8 cellular contexts compared by ENCODE assay signal in genomic region chr15:79283252-79284048, GRCh38. TPM values are rescaled to one million over a fixed set of nuclear protein-coding genes. Genes with fewer than 3 reads are reported as not detected.
DNase-seq lines count a peak whose midpoint lies in the region; ATAC-seq and TF ChIP-seq lines count a peak whose summit lies in the region.

No MANE protein-coding gene starts in this region.

- no peaks in the 10 kb centered on the region for H3F3A ChIP-seq in GM23338 (replicated peaks; ENCODE audit: low read depth)

- H3K36me3 ChIP-seq in GM23338 (ENCODE audit: insufficient read depth) = no peaks in the 10 kb centered on the region
- no peaks in the 10 kb centered on the region for H3K36me3 ChIP-seq in lower lobe of right lung
- no peaks in the 10 kb centered on the region for H3K36me3 ChIP-seq in effector memory CD4-positive, alpha-beta T cell (ENCODE audit: control insufficient read depth, insufficient read depth, low read length)
- no peaks in the 10 kb centered on the region for H3K36me3 ChIP-seq in OCI-LY7 (ENCODE audit: insufficient read depth, low read length)

- no peaks in the 10 kb centered on the region for H3K36me3 Mint-ChIP-seq in GM23338 (ENCODE audit: low read depth)

- in situ Hi-C loops in SK-MEL-5 (cut with HindIII; ENCODE audit: low pct_unique_long_range_greater_than_20kb, low sequenced_read_pairs) = no loop called here

- CTCF ChIA-PET in OCI-LY7 (lab: Charles Lee; ENCODE audit: unreplicated experiment) = no interaction called here

- 0 out of 2 replicates have a peak, but pooled peaks cover 7% of the 10 kb centered on the region for H4K20me1 ChIP-seq in GM23338 (replicated peaks; ENCODE audit: insufficient read depth)
- H4K20me1 ChIP-seq in OCI-LY7 (ENCODE audit: insufficient read depth, low read length) = no peaks in the 10 kb centered on the region

- H2AFZ ChIP-seq in GM23338 = peak overlapping the region; percentile 70; the same call in 1 of the 2 replicates
- H2AFZ ChIP-seq in OCI-LY7 (ENCODE audit: low read length) = no peak overlapping the region

- H3K4me1 ChIP-seq in GM23338 (ENCODE audit: insufficient read depth) (peaks cover 7% of the 10 kb centered on the region; the same call in 1 of the 2 replicates), lower lobe of right lung (no peaks in the 10 kb centered on the region), OCI-LY7 (ENCODE audit: insufficient read depth, low read length, poor library complexity, severe bottlenecking) (no peaks in the 10 kb centered on the region)
- no peaks in the 10 kb centered on the region for H3K4me1 ChIP-seq in effector memory CD4-positive, alpha-beta T cell (ENCODE audit: control insufficient read depth, insufficient read depth, low read length, poor library complexity, severe bottlenecking)

- H3K9me2 ChIP-seq in GM23338 (ENCODE audit: insufficient read depth) (no peaks in the 10 kb centered on the region), OCI-LY7 (ENCODE audit: insufficient read depth, low read length) (no peaks in the 10 kb centered on the region)

- peak overlapping the region; percentile 86 for H3K4me2 ChIP-seq in GM23338
- no peak overlapping the region for H3K4me2 ChIP-seq in OCI-LY7 (ENCODE audit: low read length)

- H3K27ac ChIP-seq in GM23338 (ENCODE audit: low read depth) (no peak overlapping the region), lower lobe of right lung (no peak overlapping the region), OCI-LY7 (ENCODE audit: low read depth, low read length, poor library complexity, severe bottlenecking) (no peak overlapping the region)
- H3K27ac ChIP-seq in effector memory CD4-positive, alpha-beta T cell (ENCODE audit: insufficient read depth, low read length, poor library complexity, severe bottlenecking) = no peak overlapping the region

- peak; percentile 92 for ATAC-seq in GM23338
- peak; percentile 65 to 81 for ATAC-seq in lower lobe of right lung
- ATAC-seq in GM19324 (IDR thresholded peaks at IDR 0.05; ENCODE audit: low FRiP score, unreplicated experiment) = no peak

- no TSS peak for BruUV-seq in OCI-LY7 (replicated peaks; lab: Mats Ljungman, UMichigan)

- peak overlapping the region; percentile 63 for H3K4me3 ChIP-seq in GM23338
- H3K4me3 ChIP-seq in lower lobe of right lung = no peak overlapping the region
- no peak overlapping the region for H3K4me3 ChIP-seq in effector memory CD4-positive, alpha-beta T cell (ENCODE audit: insufficient read depth, low read depth, low read length, poor library complexity, severe bottlenecking)
- no peak overlapping the region for H3K4me3 ChIP-seq in OCI-LY7 (ENCODE audit: low read depth, low read length, poor library complexity, severe bottlenecking)

- peak; percentile 89 for DNase-seq in GM23338 (ENCODE audit: low spot score)
- peak; percentile 30 for DNase-seq in SK-MEL-5 (ENCODE audit: low read depth, low spot score)
- peak; percentile 65 for DNase-seq in dermis blood vessel endothelial cell
- DNase-seq in lower lobe of right lung = no peak
- no peak for DNase-seq in effector memory CD4-positive, alpha-beta T cell
- no peak for DNase-seq in NCI-H774 (lab: John Stamatoyannopoulos, UW)
- DNase-seq in OCI-LY7 (ENCODE audit: low spot score) = no peak

- H3K4me3 Mint-ChIP-seq in GM23338 = peak overlapping the region; percentile 72

- H3K4me1 Mint-ChIP-seq in GM23338 = peaks cover 5% of the 10 kb centered on the region

- intact Hi-C loops in lower lobe of right lung (cut with DNase I) (no loop called here), OCI-LY7 (cut with micrococcal nuclease; ENCODE audit: unreplicated experiment) (no loop called here)

- peaks cover 39% of the 10 kb centered on the region for H3K27me3 Mint-ChIP-seq in GM23338 (ENCODE audit: insufficient read depth, low read depth, poor library complexity)

- H3K79me2 ChIP-seq in GM23338 (replicated peaks; ENCODE audit: insufficient read depth) = no peaks in the 10 kb centered on the region
- no peaks in the 10 kb centered on the region for H3K79me2 ChIP-seq in OCI-LY7 (ENCODE audit: insufficient read depth, low read depth, low read length)

- TF ChIP-seq CTCF in GM23338 (conservative IDR thresholded peaks at IDR 0.05; ENCODE audit: low read depth in 2 of 2) (no peak), lower lobe of right lung (IDR thresholded peaks at IDR 0.05) (no peak), OCI-LY7 (conservative IDR thresholded peaks at IDR 0.05; ENCODE audit: low read length) (no peak)

- no peak overlapping the region for H3K27ac Mint-ChIP-seq in GM23338

- no peaks in the 10 kb centered on the region for H3K9me3 ChIP-seq in lower lobe of right lung
- no peaks in the 10 kb centered on the region for H3K9me3 ChIP-seq in effector memory CD4-positive, alpha-beta T cell (ENCODE audit: control insufficient read depth, low read length)
- H3K9me3 ChIP-seq in OCI-LY7 (ENCODE audit: low read length) = no peaks in the 10 kb centered on the region

- H3K27me3 ChIP-seq in GM23338 (ENCODE audit: insufficient read depth) (peaks cover 72% of the 10 kb centered on the region), lower lobe of right lung (ENCODE audit: low read depth) (peaks cover 62% of the 10 kb centered on the region)
- peaks cover 24% of the 10 kb centered on the region for H3K27me3 ChIP-seq in effector memory CD4-positive, alpha-beta T cell (replicated peaks; ENCODE audit: control insufficient read depth, insufficient read depth, low read length, poor library complexity, severe bottlenecking)

- POLR2A ChIA-PET in OCI-LY7 (lab: Charles Lee) = no interaction called here

- H3K9me3 Mint-ChIP-seq in GM23338 = no peaks in the 10 kb centered on the region

TF ChIP-seq in GM23338, 12 proteins besides CTCF, POLR2A, EP300 and RAD21:
- TF ChIP-seq ETS1 (IDR thresholded peaks at IDR 0.05) = no peak
- no peak for TF ChIP-seq ZNF114 (CRISPR knock-in tag; IDR thresholded peaks at IDR 0.05)
- TF ChIP-seq EZH2 (IDR thresholded peaks at IDR 0.05; ENCODE audit: low read depth, unreplicated experiment) = peak; percentile 31
- no peak for TF ChIP-seq EZH2phosphoT487 (IDR thresholded peaks at IDR 0.05; ENCODE audit: unreplicated experiment)
- peak; percentile 33; the same call in 1 of the 2 replicates for TF ChIP-seq CREB1 (CRISPR knock-in tag; IDR thresholded peaks at IDR 0.05; ENCODE audit: low read depth)
- no peak for TF ChIP-seq ZNF331 (CRISPR knock-in tag; IDR thresholded peaks at IDR 0.05; ENCODE audit: low read depth)
- peak; percentile 96 for TF ChIP-seq REST (IDR thresholded peaks at IDR 0.05; ENCODE audit: unreplicated experiment)
- no peak for TF ChIP-seq JUNB (IDR thresholded peaks at IDR 0.05; ENCODE audit: unreplicated experiment)
- no peak for TF ChIP-seq NANOG (IDR thresholded peaks at IDR 0.05; ENCODE audit: borderline replicate concordance)

RNA-seq across cellular contexts. Expression of gene ANKRD34C, which starts 0.9 kb away (rescaled TPM):
- not detected in 2 replicates for total RNA-seq in GM23338 (2014; rRNA removed; shearing (Covaris generic))
- not detected in 2 replicates for polyA plus RNA-seq in GM23338 (2016; fragmentation: Nextera tagmentation; extraction: Ambion mirVana)
- not detected in 2 replicates for total RNA-seq in SK-MEL-5 (2014; rRNA removed; shearing (Covaris generic))
- 0.02 TPM in 1 of 2 replicates, not detected in the other for polyA plus RNA-seq in SK-MEL-5 (2015; cell fraction: cytosol; rRNA removed)
- 0.09 TPM in 1 of 2 replicates, not detected in the other for polyA plus RNA-seq in SK-MEL-5 (2015; cell fraction: nucleus; rRNA removed)
- total RNA-seq in dermis blood vessel endothelial cell (not detected in 2 replicates), lower lobe of right lung (not detected), OCI-LY7 (2022) (not detected in 2 replicates)
- not detected in 2 replicates for total RNA-seq in OCI-LY7 (2014; rRNA removed; shearing (Covaris generic))

RNA-seq across cellular contexts. Expression of gene TMED3, which starts 27.5 kb away (rescaled TPM):
- 49.2 and 55.0 TPM in 2 replicates for total RNA-seq in GM23338 (2014; rRNA removed; shearing (Covaris generic))
- 33.7 and 40.0 TPM in 2 replicates for polyA plus RNA-seq in GM23338 (2016; fragmentation: Nextera tagmentation; extraction: Ambion mirVana)
- 385 and 394 TPM in 2 replicates for total RNA-seq in SK-MEL-5 (2014; rRNA removed; shearing (Covaris generic))
- polyA plus RNA-seq in SK-MEL-5 (2015; cell fraction: cytosol; rRNA removed) = 675 and 698 TPM in 2 replicates
- 71.7 and 77.5 TPM in 2 replicates for polyA plus RNA-seq in SK-MEL-5 (2015; cell fraction: nucleus; rRNA removed)
- total RNA-seq in dermis blood vessel endothelial cell = 119 and 173 TPM in 2 replicates
- total RNA-seq in lower lobe of right lung = 45.2 TPM
- 51.5 and 55.9 TPM in 2 replicates for total RNA-seq in OCI-LY7 (2014; rRNA removed; shearing (Covaris generic))
- 31.5 and 33.2 TPM in 2 replicates for total RNA-seq in OCI-LY7 (2022)

Comparison
In these comparisons a context has a peak if more than half of its experiments do, and no peak if none do; other contexts are left out.
1. DNase-seq: peak in GM23338 (single experiment), SK-MEL-5 (single experiment) and dermis blood vessel endothelial cell (single experiment); none in lower lobe of right lung (single experiment), effector memory CD4-positive, alpha-beta T cell (0 of 3), NCI-H774 (single experiment) and OCI-LY7 (single experiment).